ENCODE assay signal across 32 cellular contexts in the genomic region with DNA sequence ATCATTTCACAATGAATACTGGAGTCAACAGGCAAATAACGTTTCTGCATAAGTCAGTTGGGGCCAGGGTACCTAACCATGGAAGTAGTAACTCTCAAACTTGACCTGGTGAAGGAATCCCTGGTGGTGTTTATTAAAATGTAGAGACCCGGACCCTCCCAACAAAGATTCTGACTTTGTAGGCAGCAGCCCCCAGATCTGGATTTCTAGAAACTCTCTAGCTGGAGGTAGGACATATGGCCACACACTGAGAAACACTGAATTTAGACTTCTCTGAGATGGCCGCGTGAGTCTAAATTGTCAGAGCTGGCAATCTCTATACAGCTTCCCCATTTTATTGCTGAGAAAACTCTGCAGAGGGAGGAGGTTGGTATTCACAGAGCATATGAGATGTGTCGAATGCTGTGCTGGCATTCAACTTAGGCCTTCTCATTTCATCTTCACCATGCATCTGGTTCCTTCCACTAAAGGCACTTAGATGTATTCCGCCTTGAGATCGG.
"Had no signal": no experiment of that assay in that cellular context is flagged by ENCODE, and none has a peak within 500 bp of the region (broad histone marks: within the 10 kb centered on the region; RNA-seq: fewer than 3 reads in every experiment).

No MANE protein-coding gene starts in this region.

- H3K9me3 Mint-ChIP-seq: activated B cell treated with CpG ODN at 0.5 μM for 24 hours; activated CD4-positive, alpha-beta memory T cell treated with anti-CD3 and anti-CD28 coated beads for 36 hours; activated CD4-positive, alpha-beta T cell treated with anti-CD3 and anti-CD28 coated beads, Interleukin-2, amount 10 ng/mL, durations not matched to agents 24 days and 14 days; activated CD4-positive, alpha-beta T cell treated with anti-CD3 and anti-CD28 coated beads, Interleukin-2, amount 10 ng/mL, durations not matched to agents 7 days and 5 days; activated CD8-positive, alpha-beta T cell treated with anti-CD3 and anti-CD28 coated beads for 36 hours; T-helper 1 cell treated with Interleukin-12 subunit alpha and Interleukin-12 subunit beta and Interleukin-4 antibody, amounts not matched to agents 30 μg/mL and 1 μg/mL, for 36 hours; T-helper 2 cell treated with Interferon-gamma antibody and Interleukin-4, amounts not matched to agents 5 μg/mL and 100 μg/mL, for 36 hours had no signal

- H3K36me3 ChIP-seq: WERI-Rb-1 had no signal

- H3K4me1 Mint-ChIP-seq: activated B cell treated with CpG ODN at 0.5 μM for 24 hours; activated CD4-positive, alpha-beta memory T cell treated with anti-CD3 and anti-CD28 coated beads, Interleukin-2, amount 10 ng/mL, durations not matched to agents 7 days and 5 days; activated CD4-positive, alpha-beta T cell treated with anti-CD3 and anti-CD28 coated beads for 36 hours; activated CD4-positive, alpha-beta T cell treated with anti-CD3 and anti-CD28 coated beads, Interleukin-2, amount 10 ng/mL, durations not matched to agents 24 days and 14 days; activated CD4-positive, alpha-beta T cell treated with anti-CD3 and anti-CD28 coated beads, Interleukin-2, amount 10 ng/mL, durations not matched to agents 7 days and 5 days; activated CD8-positive, alpha-beta memory T cell treated with anti-CD3 and anti-CD28 coated beads, Interleukin-2, amount 10 ng/mL, durations not matched to agents 7 days and 5 days; T-cell; T-helper 17 cell; WTC11 had no signal

- H3K27ac ChIP-seq: VCaP, WERI-Rb-1 had no signal

- H3K27ac Mint-ChIP-seq: activated B cell treated with CpG ODN at 0.5 μM for 24 hours; activated CD4-positive, alpha-beta memory T cell treated with anti-CD3 and anti-CD28 coated beads for 36 hours; activated CD4-positive, alpha-beta memory T cell treated with anti-CD3 and anti-CD28 coated beads, Interleukin-2, amount 10 ng/mL, durations not matched to agents 7 days and 5 days; activated CD4-positive, alpha-beta T cell treated with anti-CD3 and anti-CD28 coated beads for 36 hours; activated CD4-positive, alpha-beta T cell treated with anti-CD3 and anti-CD28 coated beads, Interleukin-2, amount 10 ng/mL, durations not matched to agents 24 days and 14 days; activated CD4-positive, alpha-beta T cell treated with anti-CD3 and anti-CD28 coated beads, Interleukin-2, amount 10 ng/mL, durations not matched to agents 7 days and 5 days; activated CD8-positive, alpha-beta memory T cell treated with anti-CD3 and anti-CD28 coated beads, Interleukin-2, amount 10 ng/mL, durations not matched to agents 7 days and 5 days; activated CD8-positive, alpha-beta T cell treated with anti-CD3 and anti-CD28 coated beads for 36 hours; activated CD8-positive, alpha-beta T cell treated with anti-CD3 and anti-CD28 coated beads, Interleukin-2, amount 10 ng/mL, durations not matched to agents 7 days and 5 days; T-cell; T-helper 1 cell treated with Interleukin-12 subunit alpha and Interleukin-12 subunit beta and Interleukin-4 antibody, amounts not matched to agents 30 μg/mL and 1 μg/mL, for 36 hours; T-helper 17 cell; T-helper 2 cell treated with Interferon-gamma antibody and Interleukin-4, amounts not matched to agents 5 μg/mL and 100 μg/mL, for 36 hours; WTC11 had no signal

- DNase-seq: activated B cell treated with CpG ODN at 0.5 μM for 24 hours; activated CD4-positive, alpha-beta memory T cell treated with anti-CD3 and anti-CD28 coated beads for 36 hours; activated CD4-positive, alpha-beta memory T cell treated with anti-CD3 and anti-CD28 coated beads, Interleukin-2, amount 10 ng/mL, durations not matched to agents 7 days and 5 days; activated CD4-positive, alpha-beta T cell treated with anti-CD3 and anti-CD28 coated beads for 1 hour; activated CD4-positive, alpha-beta T cell treated with anti-CD3 and anti-CD28 coated beads for 36 hours; activated CD4-positive, alpha-beta T cell treated with anti-CD3 and anti-CD28 coated beads for 4 hours; activated CD4-positive, alpha-beta T cell treated with anti-CD3 and anti-CD28 coated beads for 48 hours; activated CD4-positive, alpha-beta T cell treated with anti-CD3 and anti-CD28 coated beads, Interleukin-2, amount 10 ng/mL, durations not matched to agents 24 days and 14 days; activated CD4-positive, alpha-beta T cell treated with anti-CD3 and anti-CD28 coated beads, Interleukin-2, amount 10 ng/mL, durations not matched to agents 7 days and 5 days; activated CD4-positive, alpha-beta T cell treated with anti-CD3 and anti-CD28 coated beads, Interleukin-2, amount 50 U/mL, for 1 hour; activated CD4-positive, alpha-beta T cell treated with anti-CD3 and anti-CD28 coated beads, Interleukin-2, amount 50 U/mL, for 4 hours; activated CD4-positive, alpha-beta T cell treated with anti-CD3 and anti-CD28 coated beads, Interleukin-2, amount 50 U/mL, for 48 hours; activated CD4-positive, CD25-positive, alpha-beta regulatory T cell; activated CD4-positive, CD25-positive, alpha-beta regulatory T cell treated with anti-CD3 and anti-CD28 coated beads, Interleukin-2, amount 50 U/mL, for 72 hours; activated CD8-positive, alpha-beta memory T cell treated with anti-CD3 and anti-CD28 coated beads for 24 hours; activated CD8-positive, alpha-beta memory T cell treated with anti-CD3 and anti-CD28 coated beads, Interleukin-2, amount 10 ng/mL, durations not matched to agents 7 days and 5 days; activated CD8-positive, alpha-beta memory T cell treated with anti-CD3 and anti-CD28 coated beads, Interleukin-2, amount 50 U/mL, for 4 hours; activated CD8-positive, alpha-beta memory T cell treated with anti-CD3 and anti-CD28 coated beads, Interleukin-2, amount 50 U/mL, for 48 hours; activated CD8-positive, alpha-beta T cell treated with anti-CD3 and anti-CD28 coated beads for 36 hours; activated CD8-positive, alpha-beta T cell treated with anti-CD3 and anti-CD28 coated beads, Interleukin-2, amount 10 ng/mL, durations not matched to agents 7 days and 5 days; activated T-cell treated with anti-CD3 and anti-CD28 coated beads for 4 hours; T-cell; T-helper 1 cell; T-helper 17 cell; T-helper 2 cell; T-helper 9 cell; T1000; WERI-Rb-1 had no signal

- H3K36me3 Mint-ChIP-seq: activated CD4-positive, alpha-beta memory T cell treated with anti-CD3 and anti-CD28 coated beads for 36 hours; activated CD8-positive, alpha-beta memory T cell treated with anti-CD3 and anti-CD28 coated beads, Interleukin-2, amount 10 ng/mL, durations not matched to agents 7 days and 5 days; T-cell; WTC11 had no signal

- H3K27me3 Mint-ChIP-seq: activated CD4-positive, alpha-beta memory T cell treated with anti-CD3 and anti-CD28 coated beads for 36 hours; activated CD4-positive, alpha-beta memory T cell treated with anti-CD3 and anti-CD28 coated beads, Interleukin-2, amount 10 ng/mL, durations not matched to agents 7 days and 5 days; activated CD4-positive, alpha-beta T cell treated with anti-CD3 and anti-CD28 coated beads, Interleukin-2, amount 10 ng/mL, durations not matched to agents 24 days and 14 days; activated CD4-positive, alpha-beta T cell treated with anti-CD3 and anti-CD28 coated beads, Interleukin-2, amount 10 ng/mL, durations not matched to agents 7 days and 5 days; activated CD8-positive, alpha-beta memory T cell treated with anti-CD3 and anti-CD28 coated beads, Interleukin-2, amount 10 ng/mL, durations not matched to agents 7 days and 5 days; activated CD8-positive, alpha-beta T cell treated with anti-CD3 and anti-CD28 coated beads for 36 hours; T-helper 17 cell had no signal

- H3K4me3 Mint-ChIP-seq: activated B cell treated with CpG ODN at 0.5 μM for 24 hours; activated CD4-positive, alpha-beta memory T cell treated with anti-CD3 and anti-CD28 coated beads for 36 hours; activated CD4-positive, alpha-beta memory T cell treated with anti-CD3 and anti-CD28 coated beads, Interleukin-2, amount 10 ng/mL, durations not matched to agents 7 days and 5 days; activated CD4-positive, alpha-beta T cell treated with anti-CD3 and anti-CD28 coated beads for 36 hours; activated CD4-positive, alpha-beta T cell treated with anti-CD3 and anti-CD28 coated beads, Interleukin-2, amount 10 ng/mL, durations not matched to agents 24 days and 14 days; activated CD4-positive, alpha-beta T cell treated with anti-CD3 and anti-CD28 coated beads, Interleukin-2, amount 10 ng/mL, durations not matched to agents 7 days and 5 days; activated CD8-positive, alpha-beta memory T cell treated with anti-CD3 and anti-CD28 coated beads, Interleukin-2, amount 10 ng/mL, durations not matched to agents 7 days and 5 days; activated CD8-positive, alpha-beta T cell treated with anti-CD3 and anti-CD28 coated beads for 36 hours; activated CD8-positive, alpha-beta T cell treated with anti-CD3 and anti-CD28 coated beads, Interleukin-2, amount 10 ng/mL, durations not matched to agents 7 days and 5 days; T-cell; T-helper 1 cell treated with Interleukin-12 subunit alpha and Interleukin-12 subunit beta and Interleukin-4 antibody, amounts not matched to agents 30 μg/mL and 1 μg/mL, for 36 hours; T-helper 17 cell; T-helper 2 cell treated with Interferon-gamma antibody and Interleukin-4, amounts not matched to agents 5 μg/mL and 100 μg/mL, for 36 hours; WTC11 had no signal
